ENCODE assay signal across 10 cellular contexts in genomic region chr7:117008849-117009531, GRCh38. TPM values are rescaled to one million over a fixed set of nuclear protein-coding genes. Genes with fewer than 3 reads are reported as not detected.
DNase-seq lines count a peak whose midpoint lies in the region; ATAC-seq and TF ChIP-seq lines count a peak whose summit lies in the region.
"Had no signal": no experiment of that assay in that cellular context is flagged by ENCODE, and none has a peak within 500 bp of the region (broad histone marks: within the 10 kb centered on the region; RNA-seq: fewer than 3 reads in every experiment).

No MANE protein-coding gene starts in this region.

- CTCF ChIA-PET in activated CD8-positive, alpha-beta memory T cell treated with anti-CD3 and anti-CD28 coated beads, Interleukin-2, amount 10 ng/mL, durations not matched to agents 7 days and 5 days (lab: Charles Lee): interaction anchor here (0.7 to 2.4 kb wide), 6 partner anchors 17 to 118 kb away, joined by 3 to 10 read pairs (median 3); no protein-coding TSS in a partner anchor

- no peak for TF ChIP-seq CTCF in adrenal gland (IDR thresholded peaks at IDR 0.05)

- H3K36me3 ChIP-seq in adrenal gland (replicated peaks in 1 of 2): no peaks in the 10 kb centered on the region

- H3K9me3 ChIP-seq in adrenal gland (replicated peaks in 1 of 3): no peaks in the 10 kb centered on the region

- H3K4me3 Mint-ChIP-seq in activated CD8-positive, alpha-beta memory T cell treated with anti-CD3 and anti-CD28 coated beads, Interleukin-2, amount 10 ng/mL, durations not matched to agents 7 days and 5 days: no peak overlapping the region
- H3K4me3 Mint-ChIP-seq in stimulated activated effector memory CD8-positive, alpha-beta T cell treated with anti-CD3 and anti-CD28 coated beads, Interleukin-12 subunit alpha, Interleukin-12 subunit beta, amount 100 ng/mL, for 72 hours: no peak overlapping the region
- H3K4me3 Mint-ChIP-seq: memory B cell had no signal

- peaks cover 40% of the 10 kb centered on the region for H3K27me3 Mint-ChIP-seq in activated CD8-positive, alpha-beta memory T cell treated with anti-CD3 and anti-CD28 coated beads, Interleukin-2, amount 10 ng/mL, durations not matched to agents 7 days and 5 days
- H3K27me3 Mint-ChIP-seq: memory B cell had no signal

- peak overlapping the region; percentile 42 for H3K27ac Mint-ChIP-seq in activated CD8-positive, alpha-beta memory T cell treated with anti-CD3 and anti-CD28 coated beads, Interleukin-2, amount 10 ng/mL, durations not matched to agents 7 days and 5 days
- H3K27ac Mint-ChIP-seq in stimulated activated effector memory CD8-positive, alpha-beta T cell treated with anti-CD3 and anti-CD28 coated beads, Interleukin-12 subunit alpha, Interleukin-12 subunit beta, amount 100 ng/mL, for 72 hours: no peak overlapping the region
- H3K27ac Mint-ChIP-seq: memory B cell had no signal

- no peaks in the 10 kb centered on the region for H3K36me3 Mint-ChIP-seq in activated CD8-positive, alpha-beta memory T cell treated with anti-CD3 and anti-CD28 coated beads, Interleukin-2, amount 10 ng/mL, durations not matched to agents 7 days and 5 days
- peaks cover 7% of the 10 kb centered on the region for H3K36me3 Mint-ChIP-seq in stimulated activated effector memory CD8-positive, alpha-beta T cell treated with anti-CD3 and anti-CD28 coated beads, Interleukin-12 subunit alpha, Interleukin-12 subunit beta, amount 100 ng/mL, for 72 hours
- H3K36me3 Mint-ChIP-seq: memory B cell had no signal

- no peak overlapping the region for H3K4me3 ChIP-seq in adrenal gland

- H3K27me3 ChIP-seq in adrenal gland: no peaks in the 10 kb centered on the region

- H3K4me1 Mint-ChIP-seq in activated CD8-positive, alpha-beta memory T cell treated with anti-CD3 and anti-CD28 coated beads, Interleukin-2, amount 10 ng/mL, durations not matched to agents 7 days and 5 days: peaks cover 41% of the 10 kb centered on the region
- H3K4me1 Mint-ChIP-seq in stimulated activated effector memory CD8-positive, alpha-beta T cell treated with anti-CD3 and anti-CD28 coated beads, Interleukin-12 subunit alpha, Interleukin-12 subunit beta, amount 100 ng/mL, for 72 hours: peaks cover 39% of the 10 kb centered on the region

- H3K4me1 ChIP-seq in adrenal gland (replicated peaks in 1 of 2): peaks cover 6 to 12% of the 10 kb centered on the region in 2 donors

- peak; percentile 66 for ATAC-seq in activated CD8-positive, alpha-beta memory T cell treated with anti-CD3 and anti-CD28 coated beads, Interleukin-2, amount 10 ng/mL, durations not matched to agents 7 days and 5 days
- peak; percentile 17 for ATAC-seq in stimulated activated effector memory CD8-positive, alpha-beta T cell treated with anti-CD3 and anti-CD28 coated beads, Interleukin-12 subunit alpha, Interleukin-12 subunit beta, amount 100 ng/mL, for 72 hours

- no peak for TF ChIP-seq POLR2A in adrenal gland (IDR thresholded peaks at IDR 0.05)

- intact Hi-C loops in adrenal gland (cut with DNase I): no loop called here

- WGBS in adrenal gland, 4 donors: 87 to 96% (median 94%) methylated on average over 2 of the region's 2 CpGs

- DNase-seq in activated CD8-positive, alpha-beta memory T cell treated with anti-CD3 and anti-CD28 coated beads, Interleukin-2, amount 10 ng/mL, durations not matched to agents 7 days and 5 days: peak; percentile 75
- no peak for DNase-seq in activated CD8-positive, alpha-beta memory T cell treated with anti-CD3 and anti-CD28 coated beads, Interleukin-2, amount 50 U/mL, for 4 hours
- DNase-seq in NAMALWA (ENCODE audit: low spot score) (peak; percentile 44), astrocyte of the hippocampus (ENCODE audit: low read depth, low spot score) (peak; percentile 75), NCI-H524 (lab: John Stamatoyannopoulos, UW) (no peak), LoVo (ENCODE audit: low spot score) (no peak), adrenal gland (no peak)
- no peak for DNase-seq in stimulated activated effector memory CD8-positive, alpha-beta T cell treated with anti-CD3 and anti-CD28 coated beads, Interleukin-12 subunit alpha, Interleukin-12 subunit beta, amount 100 ng/mL, for 72 hours (ENCODE audit: low spot score in 2 of 2)
- DNase-seq: cortex of kidney had no signal

- no peaks in the 10 kb centered on the region for H3K9me3 Mint-ChIP-seq in activated CD8-positive, alpha-beta memory T cell treated with anti-CD3 and anti-CD28 coated beads, Interleukin-2, amount 10 ng/mL, durations not matched to agents 7 days and 5 days (ENCODE audit: low read depth)
- no peaks in the 10 kb centered on the region for H3K9me3 Mint-ChIP-seq in stimulated activated effector memory CD8-positive, alpha-beta T cell treated with anti-CD3 and anti-CD28 coated beads, Interleukin-12 subunit alpha, Interleukin-12 subunit beta, amount 100 ng/mL, for 72 hours
- H3K9me3 Mint-ChIP-seq: memory B cell had no signal

- no peak overlapping the region for H3K27ac ChIP-seq in adrenal gland

RNA-seq across cellular contexts. Expression of gene ST7, which starts 55.7 kb away (rescaled TPM):
- total RNA-seq in activated CD8-positive, alpha-beta memory T cell treated with anti-CD3 and anti-CD28 coated beads, Interleukin-2, amount 10 ng/mL, durations not matched to agents 7 days and 5 days: 10 to 100 TPM in 1 of 2 experiments, 1 to 10 TPM in 1; 7.2 to 12.8 TPM
- total RNA-seq in adrenal gland: 10 to 100 TPM; 30.0 to 69.9 (median 36.7) TPM
- 10 to 100 TPM; 15.7 to 58.6 (median 19.5) TPM for polyA plus RNA-seq in adrenal gland

Comparison
In these comparisons a context has a peak if more than half of its experiments do, and no peak if none do; other contexts are left out.
1. DNase-seq: peak in activated CD8-positive, alpha-beta memory T cell treated with anti-CD3 and anti-CD28 coated beads, Interleukin-2, amount 10 ng/mL, durations not matched to agents 7 days and 5 days (single experiment), NAMALWA (single experiment) and astrocyte of the hippocampus (single experiment); none in activated CD8-positive, alpha-beta memory T cell treated with anti-CD3 and anti-CD28 coated beads, Interleukin-2, amount 50 U/mL, for 4 hours (single experiment), stimulated activated effector memory CD8-positive, alpha-beta T cell treated with anti-CD3 and anti-CD28 coated beads, Interleukin-12 subunit alpha, Interleukin-12 subunit beta, amount 100 ng/mL, for 72 hours (0 of 2), NCI-H524 (0 of 2), LoVo (single experiment) and adrenal gland (0 of 7).